ENCODE assay signal across 27 cellular contexts in genomic region chr13:77285098-77285497, GRCh38.
"Had no signal": no experiment of that assay in that cellular context is flagged by ENCODE, and none has a peak within 500 bp of the region (broad histone marks: within the 10 kb centered on the region; RNA-seq: fewer than 3 reads in every experiment).

No MANE protein-coding gene starts in this region.

- ATAC-seq: activated CD8-positive, alpha-beta T cell treated with anti-CD3 and anti-CD28 coated beads for 36 hours; esophagus mucosa; heart left ventricle had no signal

- H3K9me3 Mint-ChIP-seq: activated CD8-positive, alpha-beta T cell treated with anti-CD3 and anti-CD28 coated beads for 36 hours; activated naive CD4-positive, alpha-beta T cell treated with anti-CD3 and anti-CD28 coated beads, Interleukin-2, amount 10 ng/mL, durations not matched to agents 7 days and 5 days; activated naive CD4-positive, alpha-beta T cell treated with anti-CD3 and anti-CD28 coated beads, Interleukin-2, amount 50 U/mL, for 72 hours; activated naive CD8-positive, alpha-beta T cell treated with anti-CD3 and anti-CD28 coated beads, Interleukin-2, amount 10 ng/mL, durations not matched to agents 7 days and 5 days; activated T-cell treated with anti-CD3 and anti-CD28 coated beads, Interleukin-2, amount 50 U/mL, for 4 hours; activated T-helper 1 cell treated with anti-CD3 and anti-CD28 coated beads, Interleukin-12 subunit alpha, Interleukin-12 subunit beta, Interleukin-2, Interleukin-4 antibody, amounts not matched to agents 30 ng/mL and 10 ng/mL and 1 ng/mL, durations not matched to agents 14 hours and 24 hours and 36 hours; dendritic cell treated with granulocyte-macrophage colony-stimulating factor and Interleukin-4, amounts not matched to agents 40 ng/mL and 50 ng/mL, for 4 days; endodermal cell had no signal

- H3K4me1 Mint-ChIP-seq: activated naive CD4-positive, alpha-beta T cell treated with anti-CD3 and anti-CD28 coated beads, Interleukin-2, amount 10 ng/mL, durations not matched to agents 7 days and 5 days; brain had no signal

- H3K27me3 ChIP-seq: ascending aorta, breast epithelium, cardiac muscle cell, dorsolateral prefrontal cortex, heart left ventricle had no signal

- H3K4me1 ChIP-seq: ascending aorta, breast epithelium had no signal

- H3K27ac ChIP-seq: ascending aorta, breast epithelium, cardiac muscle cell, coronary artery, dorsolateral prefrontal cortex, heart left ventricle had no signal

- H3K9me3 ChIP-seq: ascending aorta, breast epithelium had no signal

- H3K27me3 Mint-ChIP-seq: activated CD8-positive, alpha-beta T cell treated with anti-CD3 and anti-CD28 coated beads for 36 hours; activated naive CD4-positive, alpha-beta T cell treated with anti-CD3 and anti-CD28 coated beads, Interleukin-2, amount 10 ng/mL, durations not matched to agents 7 days and 5 days; activated naive CD8-positive, alpha-beta T cell treated with anti-CD3 and anti-CD28 coated beads, Interleukin-2, amount 10 ng/mL, durations not matched to agents 7 days and 5 days; dendritic cell treated with granulocyte-macrophage colony-stimulating factor and Interleukin-4, amounts not matched to agents 40 ng/mL and 50 ng/mL, for 4 days had no signal

- H3K36me3 ChIP-seq: breast epithelium, cardiac muscle cell had no signal

- H3K4me3 ChIP-seq: ascending aorta, breast epithelium, cardiac muscle cell, coronary artery, dorsolateral prefrontal cortex, heart left ventricle had no signal

- DNase-seq: activated CD4-positive, alpha-beta T cell treated with anti-CD3 and anti-CD28 coated beads for 4 hours; activated CD4-positive, alpha-beta T cell treated with anti-CD3 and anti-CD28 coated beads, Interleukin-2, amount 50 U/mL, for 1 hour; activated CD4-positive, alpha-beta T cell treated with anti-CD3 and anti-CD28 coated beads, Interleukin-2, amount 50 U/mL, for 48 hours; activated CD4-positive, CD25-positive, alpha-beta regulatory T cell treated with anti-CD3 and anti-CD28 coated beads, Interleukin-2, amount 50 U/mL, for 72 hours; activated CD8-positive, alpha-beta memory T cell treated with anti-CD3 and anti-CD28 coated beads for 24 hours; activated CD8-positive, alpha-beta T cell treated with anti-CD3 and anti-CD28 coated beads for 36 hours; activated gamma-delta T cell; activated naive CD4-positive, alpha-beta T cell; activated naive CD4-positive, alpha-beta T cell treated with anti-CD3 and anti-CD28 coated beads, Interleukin-2, amount 10 ng/mL, durations not matched to agents 7 days and 5 days; activated naive CD8-positive, alpha-beta T cell treated with anti-CD3 and anti-CD28 coated beads, Interleukin-2, amount 10 ng/mL, durations not matched to agents 7 days and 5 days; activated T-cell treated with anti-CD3 and anti-CD28 coated beads, Interleukin-2, amount 50 U/mL, for 4 hours; central memory CD4-positive, alpha-beta T cell; dorsolateral prefrontal cortex; effector memory CD4-positive, alpha-beta T cell; endodermal cell; foreskin fibroblast; heart left ventricle; T-helper 2 cell had no signal

- H3K27ac Mint-ChIP-seq: activated CD8-positive, alpha-beta T cell treated with anti-CD3 and anti-CD28 coated beads for 36 hours; activated naive CD4-positive, alpha-beta T cell treated with anti-CD3 and anti-CD28 coated beads, Interleukin-2, amount 10 ng/mL, durations not matched to agents 7 days and 5 days; activated naive CD4-positive, alpha-beta T cell treated with anti-CD3 and anti-CD28 coated beads, Interleukin-2, amount 50 U/mL, for 72 hours; activated naive CD8-positive, alpha-beta T cell treated with anti-CD3 and anti-CD28 coated beads, Interleukin-2, amount 10 ng/mL, durations not matched to agents 7 days and 5 days; activated T-helper 1 cell treated with anti-CD3 and anti-CD28 coated beads, Interleukin-12 subunit alpha, Interleukin-12 subunit beta, Interleukin-2, Interleukin-4 antibody, amounts not matched to agents 30 ng/mL and 10 ng/mL and 1 ng/mL, durations not matched to agents 14 hours and 24 hours and 36 hours; brain; dendritic cell treated with granulocyte-macrophage colony-stimulating factor and Interleukin-4, amounts not matched to agents 40 ng/mL and 50 ng/mL, for 4 days; endodermal cell had no signal

- H3K4me3 Mint-ChIP-seq: activated CD8-positive, alpha-beta T cell treated with anti-CD3 and anti-CD28 coated beads for 36 hours; activated naive CD4-positive, alpha-beta T cell treated with anti-CD3 and anti-CD28 coated beads, Interleukin-2, amount 10 ng/mL, durations not matched to agents 7 days and 5 days; activated naive CD8-positive, alpha-beta T cell treated with anti-CD3 and anti-CD28 coated beads, Interleukin-2, amount 10 ng/mL, durations not matched to agents 7 days and 5 days; activated T-cell treated with anti-CD3 and anti-CD28 coated beads, Interleukin-2, amount 50 U/mL, for 4 hours; activated T-helper 1 cell treated with anti-CD3 and anti-CD28 coated beads, Interleukin-12 subunit alpha, Interleukin-12 subunit beta, Interleukin-2, Interleukin-4 antibody, amounts not matched to agents 30 ng/mL and 10 ng/mL and 1 ng/mL, durations not matched to agents 14 hours and 24 hours and 36 hours; brain; dendritic cell treated with granulocyte-macrophage colony-stimulating factor and Interleukin-4, amounts not matched to agents 40 ng/mL and 50 ng/mL, for 4 days; endodermal cell had no signal
